9 cellular contexts compared by ENCODE assay signal in genomic region chr18:25350561-25351201, GRCh38. TPM values are rescaled to one million over a fixed set of nuclear protein-coding genes. Genes with fewer than 3 reads are reported as not detected.
DNase-seq lines count a peak whose midpoint lies in the region; ATAC-seq and FAIRE-seq lines count a peak whose summit lies in the region.
"Had no signal": no experiment of that assay in that cellular context is flagged by ENCODE, and none has a peak within 500 bp of the region (broad histone marks: within the 10 kb centered on the region; RNA-seq: fewer than 3 reads in every experiment).

No MANE protein-coding gene starts in this region.

- H3K4me1 ChIP-seq in CD4-positive, CD25-positive, alpha-beta regulatory T cell (ENCODE audit: control insufficient read depth, insufficient read depth, low read length, poor library complexity, severe bottlenecking): peaks cover 24% of the 10 kb centered on the region
- no peaks in the 10 kb centered on the region for H3K4me1 ChIP-seq in NT2/D1 (ENCODE audit: insufficient read depth, insufficient read length)

- H3K36me3 ChIP-seq in CD4-positive, CD25-positive, alpha-beta regulatory T cell (ENCODE audit: control insufficient read depth, insufficient read depth, low read length): no peaks in the 10 kb centered on the region
- no peaks in the 10 kb centered on the region for H3K36me3 ChIP-seq in NT2/D1 (ENCODE audit: insufficient read depth, insufficient read length, low read length)

- no peak overlapping the region for H3K27ac Mint-ChIP-seq in CD4-positive, CD25-positive, alpha-beta regulatory T cell

- H3K4me3 Mint-ChIP-seq in CD4-positive, CD25-positive, alpha-beta regulatory T cell: peak overlapping the region; percentile 69 to 87 (median 82)

- peaks cover 0 to 25% (median 7%) of the 10 kb centered on the region in 4 donors for H3K4me1 Mint-ChIP-seq in CD4-positive, CD25-positive, alpha-beta regulatory T cell

- H3K4me3 ChIP-seq in CD4-positive, CD25-positive, alpha-beta regulatory T cell (ENCODE audit: low read depth, low read length): peak overlapping the region; percentile 46
- H3K4me3 ChIP-seq in NT2/D1 (ENCODE audit: insufficient read length, low read depth) (peak overlapping the region; percentile 46), skin epidermis (peak overlapping the region; percentile 36 to 66 (median 51))

- ATAC-seq in CD4-positive, CD25-positive, alpha-beta regulatory T cell (ENCODE audit: low read depth in 2 of 2): peak in 1 of 2 donors; percentile 9

- no peak overlapping the region for H3K27ac ChIP-seq in CD4-positive, CD25-positive, alpha-beta regulatory T cell (ENCODE audit: insufficient read depth, low read length, poor library complexity, severe bottlenecking)
- H3K27ac ChIP-seq in caudate nucleus (ENCODE audit: low read depth, low read length) (peak overlapping the region; percentile 79), skin epidermis (peak overlapping the region; percentile 68 to 97 (median 89))

- H3K27me3 Mint-ChIP-seq in CD4-positive, CD25-positive, alpha-beta regulatory T cell: peaks cover 75% of the 10 kb centered on the region

- no peaks in the 10 kb centered on the region for H3K9me3 ChIP-seq in CD4-positive, CD25-positive, alpha-beta regulatory T cell (ENCODE audit: control insufficient read depth in 2 of 2, low read length in 2 of 2)
- H3K9me3 ChIP-seq in NT2/D1 (ENCODE audit: insufficient read depth, low read length): no peaks in the 10 kb centered on the region

- DNase-seq in CD4-positive, CD25-positive, alpha-beta regulatory T cell: peak in 1 of 3 donors; percentile 2
- DNase-seq in GM19239 (ENCODE audit: insufficient read length, low spot score): peak; percentile 67
- no peak for DNase-seq in NT2/D1 (ENCODE audit: low read depth, low spot score)
- peak in 47 of 61 donors; percentile 4 to 54 (median 26) for DNase-seq in caudate nucleus (lab: John Stamatoyannopoulos, UW)
- peak; percentile 58 for DNase-seq in islet precursor cell
- no peak for DNase-seq in NOMO-1 treated with dmso at 0.1 percent for 144 hours (lab: John Stamatoyannopoulos, UW; ENCODE audit: unreplicated experiment)
- no peak for DNase-seq in NCI-H446 treated with DMSO at 0.1 percent for 48 hours (lab: John Stamatoyannopoulos, UW)

- H3K36me3 Mint-ChIP-seq in CD4-positive, CD25-positive, alpha-beta regulatory T cell: no peaks in the 10 kb centered on the region

- H3K27me3 ChIP-seq in CD4-positive, CD25-positive, alpha-beta regulatory T cell (ENCODE audit: control insufficient read depth, insufficient read depth, low read length): peaks cover 42% of the 10 kb centered on the region
- peaks cover 14% of the 10 kb centered on the region for H3K27me3 ChIP-seq in NT2/D1 (ENCODE audit: insufficient read depth, insufficient read length)

- peak; percentile 66 for FAIRE-seq in GM19239 (lab: Jason Lieb, UNC)

- H3K9me3 Mint-ChIP-seq in CD4-positive, CD25-positive, alpha-beta regulatory T cell: peaks cover 0 to 7% (median 3%) of the 10 kb centered on the region in 7 donors

- peak overlapping the region; percentile 64 for H3K9ac ChIP-seq in NT2/D1 (ENCODE audit: insufficient read length, low read depth)

RNA-seq across cellular contexts. Expression of gene ZNF521, which starts 1.3 kb away (rescaled TPM):
- 1.8 TPM for total RNA-seq in CD4-positive, CD25-positive, alpha-beta regulatory T cell
- polyA plus RNA-seq in CD4-positive, CD25-positive, alpha-beta regulatory T cell: not detected
- total RNA-seq: NCI-H460 had no signal

Comparison
In these comparisons a context has a peak if more than half of its experiments do, and no peak if none do; other contexts are left out.
1. DNase-seq: peak in GM19239 (single experiment), caudate nucleus (47 of 61) and islet precursor cell (single experiment); none in NT2/D1 (single experiment), NOMO-1 treated with dmso at 0.1 percent for 144 hours (single experiment) and NCI-H446 treated with DMSO at 0.1 percent for 48 hours (single experiment).
2. Peak in every context shown above with its lines, with median percentiles within 50 percentile points of each other: H3K4me3 ChIP-seq.